ENCODE assay signal across 9 cellular contexts in genomic region chr21:25501996-25502665, GRCh38.
A peak's percentile ranks its signal among the peaks of the same experiment; 100 is the strongest.
DNase-seq lines count a peak whose midpoint lies in the region; ATAC-seq and TF ChIP-seq lines count a peak whose summit lies in the region.
"Had no signal": no experiment of that assay in that cellular context is flagged by ENCODE, and none has a peak within 500 bp of the region (broad histone marks: within the 10 kb centered on the region; RNA-seq: fewer than 3 reads in every experiment).

No MANE protein-coding gene starts in this region.

- H3K9me3 ChIP-seq in transverse colon = no peaks in the 10 kb centered on the region

- H3K27me3 Mint-ChIP-seq in activated naive CD4-positive, alpha-beta T cell treated with anti-CD3 and anti-CD28 coated beads for 36 hours (ENCODE audit: low read depth) = no peaks in the 10 kb centered on the region
- no peaks in the 10 kb centered on the region for H3K27me3 Mint-ChIP-seq in stimulated activated naive B cell treated with anti-CD40 and anti-IgM and Interleukin-4, amounts not matched to agents 10 μg/mL and 1 μg/mL and 100 μg/mL, for 72 hours

- peak overlapping the region; percentile 53 for H3K4me3 Mint-ChIP-seq in activated naive CD4-positive, alpha-beta T cell treated with anti-CD3 and anti-CD28 coated beads for 36 hours
- peak overlapping the region; percentile 1 to 53 for H3K4me3 Mint-ChIP-seq in stimulated activated naive B cell treated with anti-CD40 and anti-IgM and Interleukin-4, amounts not matched to agents 10 μg/mL and 1 μg/mL and 100 μg/mL, for 72 hours

- TF ChIP-seq EP300 in transverse colon (IDR thresholded peaks at IDR 0.05; ENCODE audit: low read depth) = no peak

- TF ChIP-seq CTCF in transverse colon (IDR thresholded peaks at IDR 0.05) = no peak
- no peak for TF ChIP-seq CTCF in lower leg skin (IDR thresholded peaks at IDR 0.05)

- peaks cover 78% of the 10 kb centered on the region for H3K4me1 Mint-ChIP-seq in activated naive CD4-positive, alpha-beta T cell treated with anti-CD3 and anti-CD28 coated beads for 36 hours (ENCODE audit: low read depth)
- peaks cover 41 to 60% of the 10 kb centered on the region in 2 donors for H3K4me1 Mint-ChIP-seq in stimulated activated naive B cell treated with anti-CD40 and anti-IgM and Interleukin-4, amounts not matched to agents 10 μg/mL and 1 μg/mL and 100 μg/mL, for 72 hours

- H3K36me3 ChIP-seq in transverse colon = no peaks in the 10 kb centered on the region

- H3K36me3 Mint-ChIP-seq in activated naive CD4-positive, alpha-beta T cell treated with anti-CD3 and anti-CD28 coated beads for 36 hours (ENCODE audit: low read depth) = peaks cover 17% of the 10 kb centered on the region
- H3K36me3 Mint-ChIP-seq in stimulated activated naive B cell treated with anti-CD40 and anti-IgM and Interleukin-4, amounts not matched to agents 10 μg/mL and 1 μg/mL and 100 μg/mL, for 72 hours = peaks cover 32 to 64% of the 10 kb centered on the region in 2 donors

- H3K4me1 ChIP-seq in transverse colon = no peaks in the 10 kb centered on the region

- CTCF ChIA-PET in activated naive CD4-positive, alpha-beta T cell treated with anti-CD3 and anti-CD28 coated beads for 36 hours (lab: Charles Lee) = interaction anchor here (1.1 to 3.2 kb wide), 3 partner anchors 8 to 43 kb away, joined by 3 to 12 read pairs (median 4); no protein-coding TSS in a partner anchor

- H3K9me3 Mint-ChIP-seq in activated naive CD4-positive, alpha-beta T cell treated with anti-CD3 and anti-CD28 coated beads for 36 hours = peaks cover 13% of the 10 kb centered on the region
- peaks cover 20 to 25% of the 10 kb centered on the region in 2 donors for H3K9me3 Mint-ChIP-seq in stimulated activated naive B cell treated with anti-CD40 and anti-IgM and Interleukin-4, amounts not matched to agents 10 μg/mL and 1 μg/mL and 100 μg/mL, for 72 hours

- H3K27ac ChIP-seq in transverse colon = no peak overlapping the region

- DNase-seq in Right ventricle myocardium inferior (ENCODE audit: missing footprints) = no peak
- no peak for DNase-seq in cardiac septum (ENCODE audit: low spot score)
- peak; percentile 87 for DNase-seq in activated naive CD4-positive, alpha-beta T cell treated with anti-CD3 and anti-CD28 coated beads for 36 hours
- peak; percentile 59 for DNase-seq in stimulated activated naive B cell treated with anti-CD40 and anti-IgM and Interleukin-4, amounts not matched to agents 10 μg/mL and 1 μg/mL and 100 μg/mL, for 72 hours
- no peak for DNase-seq in GM03348 (ENCODE audit: low spot score)
- no peak for DNase-seq in transverse colon
- no peak for DNase-seq in lower leg skin (ENCODE audit: low spot score in 2 of 2)

- WGBS in transverse colon (ENCODE audit: low coverage in 1 of 2), 2 donors = 20 to 60% methylated on average over 1 of the region's 1 CpG
- WGBS in lower leg skin, 2 donors = 11 to 14% methylated on average over 1 of the region's 1 CpG

- ATAC-seq in Right ventricle myocardium inferior = peak; percentile 23
- peak; percentile 39 for ATAC-seq in HG03520 (IDR thresholded peaks at IDR 0.05; ENCODE audit: unreplicated experiment)
- ATAC-seq in stimulated activated naive B cell treated with anti-CD40 and anti-IgM and Interleukin-4, amounts not matched to agents 10 μg/mL and 1 μg/mL and 100 μg/mL, for 72 hours (replicated peaks) = peak; percentile 86 to 88
- ATAC-seq: Panc1 had no signal

- intact Hi-C loops in Right ventricle myocardium inferior (cut with DNase I) = no loop called here
- intact Hi-C loops in cardiac septum (cut with DNase I) = no loop called here
- intact Hi-C loops in activated naive CD4-positive, alpha-beta T cell treated with anti-CD3 and anti-CD28 coated beads for 36 hours (cut with micrococcal nuclease) = loop anchor here (1.0 to 2.0 kb wide), 11 partner anchors 8 to 233 kb away; partner anchors contain the start of genes ATP5PF and GABPA
- intact Hi-C loops in transverse colon (cut with DNase I; ENCODE audit: low total_unique reads) = no loop called here
- intact Hi-C loops in lower leg skin (cut with DNase I; ENCODE audit: low total_unique reads) = no loop called here

- H3K27me3 ChIP-seq in transverse colon = no peaks in the 10 kb centered on the region

- TF ChIP-seq POLR2A in transverse colon (IDR thresholded peaks at IDR 0.05) (no peak), lower leg skin (IDR thresholded peaks at IDR 0.05) (no peak)

- in situ Hi-C loops in transverse colon (cut with MboI; ENCODE audit: low pct_ligation_motif_present in 1 of 4, low pct_unique_long_range_greater_than_20kb in 1 of 4, low sequenced_read_pairs in 3 of 4) = no loop called here

- H3K4me3 ChIP-seq in transverse colon (no peak overlapping the region), lower leg skin (ENCODE audit: low read depth, poor library complexity, severe bottlenecking) (no peak overlapping the region)

- H3K27ac Mint-ChIP-seq in activated naive CD4-positive, alpha-beta T cell treated with anti-CD3 and anti-CD28 coated beads for 36 hours = peak overlapping the region; percentile 92
- H3K27ac Mint-ChIP-seq in stimulated activated naive B cell treated with anti-CD40 and anti-IgM and Interleukin-4, amounts not matched to agents 10 μg/mL and 1 μg/mL and 100 μg/mL, for 72 hours = peak overlapping the region; percentile 96

Comparison
In these comparisons a context has a peak if more than half of its experiments do, and no peak if none do; other contexts are left out.
1. ATAC-seq: peak in every context shown above with its lines; median percentile 87 in stimulated activated naive B cell treated with anti-CD40 and anti-IgM and Interleukin-4, amounts not matched to agents 10 μg/mL and 1 μg/mL and 100 μg/mL, for 72 hours; 39 in HG03520; 23 in Right ventricle myocardium inferior.
2. DNase-seq: peak in activated naive CD4-positive, alpha-beta T cell treated with anti-CD3 and anti-CD28 coated beads for 36 hours (single experiment) and stimulated activated naive B cell treated with anti-CD40 and anti-IgM and Interleukin-4, amounts not matched to agents 10 μg/mL and 1 μg/mL and 100 μg/mL, for 72 hours (single experiment); none in Right ventricle myocardium inferior (single experiment), cardiac septum (single experiment), GM03348 (single experiment), transverse colon (single experiment) and lower leg skin (0 of 2).